ENCODE assay signal across 1 cellular context in genomic region chr15:96261575-96262034, GRCh38.
A peak's percentile ranks its signal among the peaks of the same experiment; 100 is the strongest.
TF ChIP-seq lines count a peak whose summit lies in the region.

No MANE protein-coding gene starts in this region.

TF ChIP-seq in HepG2, 621 proteins besides CTCF, POLR2A, EP300 and RAD21 (continued from another document and continues in another):
- TF ChIP-seq ARID5B (CRISPR knock-in tag; IDR thresholded peaks at IDR 0.05), result peak; percentile 82
- TF ChIP-seq ARID4A (CRISPR knock-in tag; IDR thresholded peaks at IDR 0.05; ENCODE audit: borderline replicate concordance), result no peak; the same call in 1 of the 2 replicates
- TF ChIP-seq DZIP1 (CRISPR knock-in tag; IDR thresholded peaks at IDR 0.05), result no peak
- TF ChIP-seq RFXAP (CRISPR knock-in tag; IDR thresholded peaks at IDR 0.05; ENCODE audit: borderline replicate concordance), result no peak
- no peak for TF ChIP-seq ZNF543 (CRISPR knock-in tag; IDR thresholded peaks at IDR 0.05)
- no peak for TF ChIP-seq FOXP1 (IDR thresholded peaks at IDR 0.05)
- TF ChIP-seq FOXP1 (CRISPR knock-in tag; IDR thresholded peaks at IDR 0.05), result peak; percentile 58; the same call in 1 of the 2 replicates
- TF ChIP-seq ZNF609 (CRISPR knock-in tag; IDR thresholded peaks at IDR 0.05; ENCODE audit: borderline replicate concordance), result no peak
- TF ChIP-seq ZNF263 (CRISPR knock-in tag; IDR thresholded peaks at IDR 0.05), result no peak
- no peak for TF ChIP-seq ZNF367 (CRISPR knock-in tag; IDR thresholded peaks at IDR 0.05; ENCODE audit: borderline replicate concordance)
- no peak for TF ChIP-seq ZNF557 (CRISPR knock-in tag; IDR thresholded peaks at IDR 0.05)
- TF ChIP-seq TBP (CRISPR knock-in tag; IDR thresholded peaks at IDR 0.05), result no peak
- TF ChIP-seq ZNF451 (CRISPR knock-in tag; IDR thresholded peaks at IDR 0.05), result no peak
- no peak for TF ChIP-seq SRSF4 (IDR thresholded peaks at IDR 0.05; ENCODE audit: low read depth, low read length, poor library complexity, severe bottlenecking)
- no peak for TF ChIP-seq TEAD3 (CRISPR knock-in tag; optimal IDR thresholded peaks at IDR 0.05; ENCODE audit: borderline replicate concordance)
- TF ChIP-seq ZSCAN25 (CRISPR knock-in tag; IDR thresholded peaks at IDR 0.05), result no peak
- no peak for TF ChIP-seq KLF16 (CRISPR knock-in tag; IDR thresholded peaks at IDR 0.05)
- TF ChIP-seq RNF2 (conservative IDR thresholded peaks at IDR 0.05; ENCODE audit: low read depth), result no peak
- TF ChIP-seq NAIF1 (CRISPR knock-in tag; IDR thresholded peaks at IDR 0.05; ENCODE audit: borderline replicate concordance), result no peak
- no peak for TF ChIP-seq KAT2B (IDR thresholded peaks at IDR 0.05; ENCODE audit: borderline replicate concordance, low read depth, low read length)
- TF ChIP-seq SNAPC5 (CRISPR knock-in tag; IDR thresholded peaks at IDR 0.05; ENCODE audit: borderline replicate concordance), result no peak
- no peak for TF ChIP-seq ZNF724P (CRISPR knock-in tag; IDR thresholded peaks at IDR 0.05; ENCODE audit: borderline replicate concordance)
- TF ChIP-seq PRDM4 (CRISPR knock-in tag; IDR thresholded peaks at IDR 0.05; ENCODE audit: borderline replicate concordance), result no peak
- peak; percentile 52 for TF ChIP-seq RARA (CRISPR knock-in tag; IDR thresholded peaks at IDR 0.05)
- TF ChIP-seq NCOA1 (CRISPR knock-in tag; IDR thresholded peaks at IDR 0.05), result no peak
- TF ChIP-seq GABPB1 (CRISPR knock-in tag; IDR thresholded peaks at IDR 0.05), result no peak
- TF ChIP-seq MIER3 (CRISPR knock-in tag; IDR thresholded peaks at IDR 0.05; ENCODE audit: borderline replicate concordance), result peak; percentile 19; the same call in 1 of the 2 replicates
- TF ChIP-seq SMYD3 (CRISPR knock-in tag; IDR thresholded peaks at IDR 0.05), result no peak
- TF ChIP-seq ZKSCAN5 (CRISPR knock-in tag; IDR thresholded peaks at IDR 0.05), result no peak
- TF ChIP-seq KDM4B (CRISPR knock-in tag; IDR thresholded peaks at IDR 0.05), result no peak
- TF ChIP-seq KMT2A (CRISPR knock-in tag; IDR thresholded peaks at IDR 0.05), result no peak
- no peak for TF ChIP-seq ZNF350 (CRISPR knock-in tag; IDR thresholded peaks at IDR 0.05; ENCODE audit: borderline replicate concordance, low read depth)
- peak; percentile 83 for TF ChIP-seq HNF1A (IDR thresholded peaks at IDR 0.05; ENCODE audit: low read depth)
- peak; percentile 87; the same call in 1 of the 2 replicates for TF ChIP-seq HNF1A (CRISPR knock-in tag; IDR thresholded peaks at IDR 0.05; ENCODE audit: borderline replicate concordance)
- no peak for TF ChIP-seq KLF15 (CRISPR knock-in tag; IDR thresholded peaks at IDR 0.05; ENCODE audit: borderline replicate concordance)
- TF ChIP-seq SNAI1 (CRISPR knock-in tag; IDR thresholded peaks at IDR 0.05; ENCODE audit: borderline replicate concordance), result no peak
